ENCODE assay signal across 8 cellular contexts in genomic region chr10:119595715-119596515, GRCh38. TPM values are rescaled to one million over a fixed set of nuclear protein-coding genes. Genes with fewer than 3 reads are reported as not detected.
DNase-seq lines count a peak whose midpoint lies in the region; ATAC-seq, FAIRE-seq and TF ChIP-seq lines count a peak whose summit lies in the region.

No MANE protein-coding gene starts in this region.

- peak overlapping the region; percentile 95 for H3K9ac ChIP-seq in keratinocyte (ENCODE audit: control insufficient read depth, extremely low read depth, insufficient read depth, low read length)

- peaks cover 55% of the 10 kb centered on the region for H3K79me2 ChIP-seq in keratinocyte (ENCODE audit: control insufficient read depth, insufficient read depth, low read length)

- H3K36me3 ChIP-seq in keratinocyte (ENCODE audit: control insufficient read depth in 2 of 2, extremely low read depth in 1 of 2, insufficient read depth in 2 of 2, low read length in 2 of 2), result peaks cover 0 to 6% of the 10 kb centered on the region in 2 experiments

- H3K9me1 ChIP-seq in keratinocyte (ENCODE audit: control insufficient read depth, extremely low read depth, insufficient read depth, low read length), result no peaks in the 10 kb centered on the region

- in situ Hi-C loops in T47D (cut with HindIII; ENCODE audit: low pct_unique_long_range_greater_than_20kb, low sequenced_read_pairs), result no loop called here

- TF ChIP-seq CTCF in 22Rv1 (IDR thresholded peaks at IDR 0.05), result no peak
- no peak for TF ChIP-seq CTCF in HL-60 (IDR thresholded peaks at IDR 0.05; ENCODE audit: insufficient read depth, low read length)
- no peak for TF ChIP-seq CTCF in VCaP (conservative IDR thresholded peaks at IDR 0.05)
- TF ChIP-seq CTCF in keratinocyte (optimal IDR thresholded peaks at IDR 0.05 in 1 of 3, IDR thresholded peaks at IDR 0.05 in 1 of 3, conservative IDR thresholded peaks at IDR 0.05 in 1 of 3; ENCODE audit: extremely low read depth in 1 of 3, insufficient read depth in 2 of 3, low read length in 3 of 3), result no peak

- H3K4me3 ChIP-seq in HL-60 (replicated peaks; ENCODE audit: insufficient read depth, low read length) (peak overlapping the region; percentile 94), keratinocyte (ENCODE audit: control insufficient read depth in 2 of 3, extremely low read depth in 1 of 3, insufficient read depth in 2 of 3, low read depth in 1 of 3, low read length in 3 of 3) (peak overlapping the region; percentile 71 to 93 (median 82))

- peaks cover 34% of the 10 kb centered on the region for H3K4me1 ChIP-seq in keratinocyte (ENCODE audit: control insufficient read depth, extremely low read depth, insufficient read depth, low read length)

- H3K27me3 ChIP-seq in HL-60 (ENCODE audit: insufficient read depth, poor library complexity, severe bottlenecking) (no peaks in the 10 kb centered on the region), keratinocyte (ENCODE audit: control insufficient read depth, extremely low read depth, insufficient read depth, low read length) (no peaks in the 10 kb centered on the region)

- H3K9me3 ChIP-seq in keratinocyte (ENCODE audit: control insufficient read depth, low read depth, low read length), result no peaks in the 10 kb centered on the region

- no peaks in the 10 kb centered on the region for H4K20me1 ChIP-seq in keratinocyte (ENCODE audit: control insufficient read depth, extremely low read depth, insufficient read depth, low read length)

- dilution Hi-C loops in keratinocyte (cut with MboI; ENCODE audit: extremely low pct_ligation_motif_present, low sequenced_read_pairs), result no loop called here

- ATAC-seq in GM18867 (IDR thresholded peaks at IDR 0.05; ENCODE audit: unreplicated experiment), result peak; percentile 8

- FAIRE-seq in keratinocyte (lab: Jason Lieb, UNC), result no peak

- H2AFZ ChIP-seq in keratinocyte (ENCODE audit: control insufficient read depth, low read length), result peak overlapping the region; percentile 58

- H3K27ac ChIP-seq in 22Rv1, result peak overlapping the region; percentile 98
- H3K27ac ChIP-seq in HL-60 (replicated peaks), result peak overlapping the region; percentile 97
- peak overlapping the region; percentile 90 for H3K27ac ChIP-seq in VCaP
- H3K27ac ChIP-seq in keratinocyte (ENCODE audit: control insufficient read depth, insufficient read depth, low read length), result peak overlapping the region; percentile 93

- H3K4me2 ChIP-seq in keratinocyte (ENCODE audit: control insufficient read depth, extremely low read depth, insufficient read depth, low read depth, low read length), result peak overlapping the region; percentile 83

- peak; percentile 45 to 48 for DNase-seq in HL-60 (ENCODE audit: low read depth in 1 of 2, low spot score in 1 of 2)
- peak; percentile 16 to 26 for DNase-seq in T47D (ENCODE audit: low read depth in 1 of 2, low spot score in 1 of 2)
- no peak for DNase-seq in keratinocyte (ENCODE audit: low read depth, low spot score)
- DNase-seq in stimulated activated CD4-positive, alpha-beta T cell treated with anti-CD3 and anti-CD28 coated beads, Interleukin-15, amount 100 ng/mL, for 48 hours (ENCODE audit: low read depth in 2 of 2), result peak; percentile 55 to 64
- DNase-seq in NCI-H774 (lab: John Stamatoyannopoulos, UW), result no peak

RNA-seq across cellular contexts. Expression of gene TIAL1, which starts 0.8 kb away (rescaled TPM):
- polyA plus RNA-seq in keratinocyte, result 66.9 to 117 TPM (median 98.1 TPM) in 3 replicates
- 181 TPM for polyA plus RNA-seq in keratinocyte (2011; ENCODE audit: low read depth)
- 42.0 and 70.2 TPM in 2 replicates for polyA plus RNA-seq in keratinocyte (2011; cell fraction: cytosol; rRNA removed)
- polyA plus RNA-seq in keratinocyte (2011; cell fraction: nucleus; rRNA removed), result 193 and 255 TPM in 2 replicates
- 70.7 and 108 TPM in 2 replicates for polyA plus RNA-seq in keratinocyte (2012; ENCODE audit: low replicate concordance)
- polyA minus RNA-seq in keratinocyte, result 23.8 to 78.1 TPM (median 32.4 TPM) in 3 replicates
- polyA minus RNA-seq in keratinocyte (2011; cell fraction: cytosol; rRNA and poly(A)+ RNA removed), result 24.4 TPM
- polyA minus RNA-seq in keratinocyte (2011; cell fraction: nucleus; rRNA and poly(A)+ RNA removed), result 35.2 and 69.0 TPM in 2 replicates

RNA-seq across cellular contexts. Expression of gene RGS10, which starts 53.4 kb away (rescaled TPM):
- 51.0 to 87.8 TPM (median 66.4 TPM) in 3 replicates for polyA plus RNA-seq in keratinocyte
- 26.7 TPM for polyA plus RNA-seq in keratinocyte (2011; ENCODE audit: low read depth)
- 79.8 and 97.8 TPM in 2 replicates for polyA plus RNA-seq in keratinocyte (2011; cell fraction: cytosol; rRNA removed)
- 16.2 and 23.1 TPM in 2 replicates for polyA plus RNA-seq in keratinocyte (2011; cell fraction: nucleus; rRNA removed)
- 62.0 and 82.8 TPM in 2 replicates for polyA plus RNA-seq in keratinocyte (2012; ENCODE audit: low replicate concordance)
- polyA minus RNA-seq in keratinocyte, result 2.9 to 22.3 TPM (median 17.0 TPM) in 3 replicates
- 43.5 TPM for polyA minus RNA-seq in keratinocyte (2011; cell fraction: cytosol; rRNA and poly(A)+ RNA removed)
- 6.0 and 6.7 TPM in 2 replicates for polyA minus RNA-seq in keratinocyte (2011; cell fraction: nucleus; rRNA and poly(A)+ RNA removed)

RNA-seq across cellular contexts. Expression of gene BAG3, which starts 55.3 kb away (rescaled TPM):
- polyA plus RNA-seq in keratinocyte, result 15.2 to 84.7 TPM (median 26.2 TPM) in 3 replicates
- 419 TPM for polyA plus RNA-seq in keratinocyte (2011; ENCODE audit: low read depth)
- 51.0 and 71.3 TPM in 2 replicates for polyA plus RNA-seq in keratinocyte (2011; cell fraction: cytosol; rRNA removed)
- 98.1 and 123 TPM in 2 replicates for polyA plus RNA-seq in keratinocyte (2011; cell fraction: nucleus; rRNA removed)
- 152 and 176 TPM in 2 replicates for polyA plus RNA-seq in keratinocyte (2012; ENCODE audit: low replicate concordance)
- 14.0 to 96.2 TPM (median 28.4 TPM) in 3 replicates for polyA minus RNA-seq in keratinocyte
- polyA minus RNA-seq in keratinocyte (2011; cell fraction: cytosol; rRNA and poly(A)+ RNA removed), result 65.0 TPM
- 43.2 and 64.7 TPM in 2 replicates for polyA minus RNA-seq in keratinocyte (2011; cell fraction: nucleus; rRNA and poly(A)+ RNA removed)

Comparison
In these comparisons a context has a peak if more than half of its experiments do, and no peak if none do; other contexts are left out.
1. DNase-seq: peak in HL-60 (2 of 2), T47D (2 of 2) and stimulated activated CD4-positive, alpha-beta T cell treated with anti-CD3 and anti-CD28 coated beads, Interleukin-15, amount 100 ng/mL, for 48 hours (2 of 2); none in keratinocyte (single experiment) and NCI-H774 (single experiment).
2. Peak in every context shown above with its lines, with median percentiles within 50 percentile points of each other: H3K27ac ChIP-seq.